13 cellular contexts compared by ENCODE assay signal in genomic region chr6:85498596-85499258, GRCh38. TPM values are rescaled to one million over a fixed set of nuclear protein-coding genes. Genes with fewer than 3 reads are reported as not detected.
DNase-seq lines count a peak whose midpoint lies in the region; FAIRE-seq and TF ChIP-seq lines count a peak whose summit lies in the region.
"Had no signal": no experiment of that assay in that cellular context is flagged by ENCODE, and none has a peak within 500 bp of the region (broad histone marks: within the 10 kb centered on the region; RNA-seq: fewer than 3 reads in every experiment).

No MANE protein-coding gene starts in this region.

- H3K36me3 ChIP-seq in astrocyte (ENCODE audit: insufficient read depth, low read length) (no peaks in the 10 kb centered on the region), kidney epithelial cell (ENCODE audit: control insufficient read depth, insufficient read depth, low read length) (no peaks in the 10 kb centered on the region), testis (ENCODE audit: low read depth, missing control alignments) (no peaks in the 10 kb centered on the region), ovary (no peaks in the 10 kb centered on the region)

- H3K9me3 Mint-ChIP-seq in astrocyte (ENCODE audit: unreplicated experiment): peaks cover 6% of the 10 kb centered on the region

- no peak overlapping the region for H3K4me2 ChIP-seq in astrocyte (ENCODE audit: low read length)
- H3K4me2 ChIP-seq: hepatocyte had no signal

- no peaks in the 10 kb centered on the region for H4K20me1 ChIP-seq in astrocyte (ENCODE audit: insufficient read depth, low read length)

- H3K9ac ChIP-seq in astrocyte (ENCODE audit: low read length): no peak overlapping the region

- H3K4me1 ChIP-seq in astrocyte (ENCODE audit: insufficient read depth, low read length) (peaks cover 8% of the 10 kb centered on the region), testis (no peaks in the 10 kb centered on the region), ovary (ENCODE audit: insufficient read depth) (no peaks in the 10 kb centered on the region)

- peaks cover 18% of the 10 kb centered on the region for H3K4me1 Mint-ChIP-seq in astrocyte (ENCODE audit: low read depth, unreplicated experiment)

- TF ChIP-seq POLR2A in testis (IDR thresholded peaks at IDR 0.05) (no peak), ovary (IDR thresholded peaks at IDR 0.05) (no peak)

- no peak for FAIRE-seq in astrocyte (lab: Jason Lieb, UNC)

- no peaks in the 10 kb centered on the region for H3K79me2 ChIP-seq in astrocyte (ENCODE audit: insufficient read depth, low read length)
- H3K79me2 ChIP-seq: hepatocyte had no signal

- TF ChIP-seq EP300 in ovary (IDR thresholded peaks at IDR 0.05): no peak

- 75 to 79% methylated on average over 2 of the region's 2 CpGs for WGBS in testis, 2 donors
- WGBS in ovary, 3 donors: 63 to 73% (median 73%) methylated on average over 2 of the region's 2 CpGs

- TF ChIP-seq CTCF in astrocyte (IDR thresholded peaks at IDR 0.05; ENCODE audit: insufficient read depth, low read depth, low read length) (no peak), kidney epithelial cell (IDR thresholded peaks at IDR 0.05; ENCODE audit: insufficient read depth, low read length, poor library complexity, severe bottlenecking) (no peak), testis (IDR thresholded peaks at IDR 0.05) (no peak), ovary (IDR thresholded peaks at IDR 0.05) (no peak)

- H3K4me3 Mint-ChIP-seq in astrocyte (ENCODE audit: unreplicated experiment): no peak overlapping the region
- H3K4me3 Mint-ChIP-seq: stimulated activated naive CD8-positive, alpha-beta T cell treated with anti-CD3 and anti-CD28 coated beads, Interleukin-15, Interleukin-2, amounts not matched to agents 100 ng/mL and 50 ng/mL, for 24 hours had no signal

- H3K27me3 ChIP-seq in astrocyte (ENCODE audit: insufficient read depth, low read length): no peaks in the 10 kb centered on the region
- no peaks in the 10 kb centered on the region for H3K27me3 ChIP-seq in kidney epithelial cell (ENCODE audit: control insufficient read depth, insufficient read depth, low read length)
- no peaks in the 10 kb centered on the region for H3K27me3 ChIP-seq in testis
- no peaks in the 10 kb centered on the region for H3K27me3 ChIP-seq in ovary
- H3K27me3 ChIP-seq: hepatocyte, spleen had no signal

- H3K27ac Mint-ChIP-seq in astrocyte (ENCODE audit: unreplicated experiment): no peak overlapping the region
- H3K27ac Mint-ChIP-seq: stimulated activated naive CD8-positive, alpha-beta T cell treated with anti-CD3 and anti-CD28 coated beads, Interleukin-15, Interleukin-2, amounts not matched to agents 100 ng/mL and 50 ng/mL, for 24 hours had no signal

- peaks cover 26% of the 10 kb centered on the region for H3K36me3 Mint-ChIP-seq in astrocyte (ENCODE audit: low read depth, unreplicated experiment)

- no peak overlapping the region for H3K27ac ChIP-seq in astrocyte (ENCODE audit: low read depth, low read length)
- H3K27ac ChIP-seq in testis: no peak overlapping the region
- no peak overlapping the region for H3K27ac ChIP-seq in ovary
- H3K27ac ChIP-seq: hepatocyte, spleen had no signal

- DNase-seq in DMS53 (lab: John Stamatoyannopoulos, UW) (peak; percentile 62), KBM-7 (peak; percentile 42), astrocyte (ENCODE audit: low read depth) (peak; percentile 58), kidney epithelial cell (ENCODE audit: low read depth) (peak; percentile 38), testis (no peak), retina (no peak), ovary (no peak)
- no peak for DNase-seq in central memory CD4-positive, alpha-beta T cell
- DNase-seq: NCI-H1694 treated with DMSO at 0.1 percent for 48 hours, spleen had no signal

- H3K27me3 Mint-ChIP-seq in astrocyte (ENCODE audit: low read depth, unreplicated experiment): no peaks in the 10 kb centered on the region
- H3K27me3 Mint-ChIP-seq: CD8-positive, alpha-beta memory T cell; stimulated activated naive CD8-positive, alpha-beta T cell treated with anti-CD3 and anti-CD28 coated beads, Interleukin-15, Interleukin-2, amounts not matched to agents 100 ng/mL and 50 ng/mL, for 24 hours had no signal

- H3K9me3 ChIP-seq in astrocyte (ENCODE audit: insufficient read depth, low read depth, low read length) (peaks cover 5% of the 10 kb centered on the region), testis (no peaks in the 10 kb centered on the region), ovary (no peaks in the 10 kb centered on the region)

- intact Hi-C loops in testis (cut with DNase I; ENCODE audit: low total_unique reads) (no loop called here), ovary (cut with DNase I) (no loop called here)

- in situ Hi-C loops in KBM-7 (cut with MboI; ENCODE audit: low pct_unique_long_range_greater_than_20kb, low sequenced_read_pairs): no loop called here

- H3K4me3 ChIP-seq in astrocyte (ENCODE audit: insufficient read depth, low read depth, low read length) (no peak overlapping the region), kidney epithelial cell (ENCODE audit: low read depth, low read length) (no peak overlapping the region), testis (no peak overlapping the region), ovary (no peak overlapping the region)
- H3K4me3 ChIP-seq: hepatocyte, spleen had no signal

- H2AFZ ChIP-seq in astrocyte (ENCODE audit: low read depth, low read length): no peak overlapping the region
- H2AFZ ChIP-seq: hepatocyte had no signal

RNA-seq across cellular contexts. Expression of gene NT5E, which starts 48.8 kb away (rescaled TPM):
- total RNA-seq in astrocyte (76.1 and 77.4 TPM in 2 replicates), kidney epithelial cell (101 and 109 TPM in 2 replicates), testis (10 to 100 TPM; 32.4 to 33.8 TPM), ovary (10 to 100 TPM; 32.5 to 67.2 (median 47.4) TPM)
- polyA plus RNA-seq in testis (ENCODE audit: insufficient read depth, low read depth, low replicate concordance) (32.3 TPM), ovary (10 to 100 TPM; 29.3 to 68.7 TPM)

Comparison
In these comparisons a context has a peak if more than half of its experiments do, and no peak if none do; other contexts are left out.
1. DNase-seq: peak in DMS53 (single experiment), KBM-7 (single experiment), astrocyte (single experiment) and kidney epithelial cell (single experiment); none in central memory CD4-positive, alpha-beta T cell (single experiment), testis (single experiment), retina (single experiment) and ovary (0 of 5).